In genomic region chr2:111930404-111930803, GRCh38 we compare ENCODE assay signal across 1 cellular context.
A peak's percentile ranks its signal among the peaks of the same experiment; 100 is the strongest.
TF ChIP-seq lines count a peak whose summit lies in the region.

No MANE protein-coding gene starts in this region.

TF ChIP-seq in HepG2, 621 proteins besides CTCF, POLR2A, EP300 and RAD21:
- TF ChIP-seq ZNF740 (CRISPR knock-in tag; IDR thresholded peaks at IDR 0.05) (no peak), ZNF121 (CRISPR knock-in tag; IDR thresholded peaks at IDR 0.05) (0 out of 2 replicates have a peak, but pooled peaks have one; percentile 49), HOXA5 (CRISPR knock-in tag; IDR thresholded peaks at IDR 0.05) (no peak), AGO2 (optimal IDR thresholded peaks at IDR 0.05; ENCODE audit: low read depth, low read length) (peak; percentile 54), SALL1 (CRISPR knock-in tag; IDR thresholded peaks at IDR 0.05) (no peak), KAT2B (IDR thresholded peaks at IDR 0.05; ENCODE audit: borderline replicate concordance, low read depth, low read length) (no peak), CBX5 (CRISPR knock-in tag; IDR thresholded peaks at IDR 0.05; ENCODE audit: borderline replicate concordance) (no peak), CEBPZ (IDR thresholded peaks at IDR 0.05; ENCODE audit: low read length) (no peak), SNAI1 (CRISPR knock-in tag; IDR thresholded peaks at IDR 0.05; ENCODE audit: borderline replicate concordance) (no peak)
